Comparison of ENCODE assay signal across 11 cellular contexts in genomic region chr21:41071410-41071809, GRCh38.
A peak's percentile ranks its signal among the peaks of the same experiment; 100 is the strongest.
DNase-seq lines count a peak whose midpoint lies in the region; ATAC-seq and TF ChIP-seq lines count a peak whose summit lies in the region.
"Had no signal": no experiment of that assay in that cellular context is flagged by ENCODE, and none has a peak within 500 bp of the region (broad histone marks: within the 10 kb centered on the region; RNA-seq: fewer than 3 reads in every experiment).

No MANE protein-coding gene starts in this region.

- no peak for ATAC-seq in activated CD8-positive, alpha-beta memory T cell treated with anti-CD3 and anti-CD28 coated beads, Interleukin-2, amount 10 ng/mL, durations not matched to agents 7 days and 5 days
- ATAC-seq: stimulated activated memory B cell treated with anti-CD40 and anti-IgM and Interleukin-4, amounts not matched to agents 10 μg/mL and 1 μg/mL and 100 μg/mL, for 72 hours had no signal

- H3K27ac Mint-ChIP-seq in activated CD8-positive, alpha-beta memory T cell treated with anti-CD3 and anti-CD28 coated beads, Interleukin-2, amount 10 ng/mL, durations not matched to agents 7 days and 5 days: no peak overlapping the region
- H3K27ac Mint-ChIP-seq: activated naive CD4-positive, alpha-beta T cell treated with anti-CD3 and anti-CD28 coated beads, Interleukin-2, amount 10 ng/mL, durations not matched to agents 7 days and 5 days; stimulated activated memory B cell treated with anti-CD40 and anti-IgM and Interleukin-4, amounts not matched to agents 10 μg/mL and 1 μg/mL and 100 μg/mL, for 72 hours had no signal

- peak; percentile 16 for DNase-seq in NCI-H345 (lab: John Stamatoyannopoulos, UW)
- no peak for DNase-seq in NCI-H345 treated with DMSO at 0.1 percent for 48 hours (lab: John Stamatoyannopoulos, UW; ENCODE audit: unreplicated experiment)
- DNase-seq in HFF-Myc (ENCODE audit: extremely low read depth, low read depth): no peak
- DNase-seq in SK-MEL-5 (ENCODE audit: low read depth, low spot score): peak; percentile 44
- peak; percentile 10 for DNase-seq in medulla oblongata (ENCODE audit: extremely low spot score)
- no peak for DNase-seq in activated CD8-positive, alpha-beta memory T cell treated with anti-CD3 and anti-CD28 coated beads, Interleukin-2, amount 10 ng/mL, durations not matched to agents 7 days and 5 days
- DNase-seq in HT-29 (ENCODE audit: low spot score): no peak
- DNase-seq in central memory CD4-positive, alpha-beta T cell: no peak
- DNase-seq: activated naive CD4-positive, alpha-beta T cell treated with anti-CD3 and anti-CD28 coated beads, Interleukin-2, amount 10 ng/mL, durations not matched to agents 7 days and 5 days; T-helper 2 cell had no signal

- peaks cover 2% of the 10 kb centered on the region for H3K4me1 Mint-ChIP-seq in activated CD8-positive, alpha-beta memory T cell treated with anti-CD3 and anti-CD28 coated beads, Interleukin-2, amount 10 ng/mL, durations not matched to agents 7 days and 5 days

- no peaks in the 10 kb centered on the region for H3K9me3 Mint-ChIP-seq in activated CD8-positive, alpha-beta memory T cell treated with anti-CD3 and anti-CD28 coated beads, Interleukin-2, amount 10 ng/mL, durations not matched to agents 7 days and 5 days (ENCODE audit: low read depth)
- H3K9me3 Mint-ChIP-seq: activated naive CD4-positive, alpha-beta T cell treated with anti-CD3 and anti-CD28 coated beads, Interleukin-2, amount 10 ng/mL, durations not matched to agents 7 days and 5 days; stimulated activated memory B cell treated with anti-CD40 and anti-IgM and Interleukin-4, amounts not matched to agents 10 μg/mL and 1 μg/mL and 100 μg/mL, for 72 hours had no signal

- peak; percentile 28 for TF ChIP-seq CTCF in HFF-Myc (IDR thresholded peaks at IDR 0.05; ENCODE audit: low read depth, low read length, missing control alignments)

- H3K4me3 ChIP-seq in HFF-Myc (replicated peaks; ENCODE audit: low read depth, low read length): no peak overlapping the region

- CTCF ChIA-PET in activated CD8-positive, alpha-beta memory T cell treated with anti-CD3 and anti-CD28 coated beads, Interleukin-2, amount 10 ng/mL, durations not matched to agents 7 days and 5 days (lab: Charles Lee): no interaction called here

- H3K36me3 Mint-ChIP-seq in activated CD8-positive, alpha-beta memory T cell treated with anti-CD3 and anti-CD28 coated beads, Interleukin-2, amount 10 ng/mL, durations not matched to agents 7 days and 5 days: no peaks in the 10 kb centered on the region
- H3K36me3 Mint-ChIP-seq: activated naive CD4-positive, alpha-beta T cell treated with anti-CD3 and anti-CD28 coated beads, Interleukin-2, amount 10 ng/mL, durations not matched to agents 7 days and 5 days; stimulated activated memory B cell treated with anti-CD40 and anti-IgM and Interleukin-4, amounts not matched to agents 10 μg/mL and 1 μg/mL and 100 μg/mL, for 72 hours had no signal

- H3K27me3 Mint-ChIP-seq in activated CD8-positive, alpha-beta memory T cell treated with anti-CD3 and anti-CD28 coated beads, Interleukin-2, amount 10 ng/mL, durations not matched to agents 7 days and 5 days: peaks cover 16% of the 10 kb centered on the region

- H3K4me3 Mint-ChIP-seq in activated CD8-positive, alpha-beta memory T cell treated with anti-CD3 and anti-CD28 coated beads, Interleukin-2, amount 10 ng/mL, durations not matched to agents 7 days and 5 days: no peak overlapping the region
- H3K4me3 Mint-ChIP-seq: activated naive CD4-positive, alpha-beta T cell treated with anti-CD3 and anti-CD28 coated beads, Interleukin-2, amount 10 ng/mL, durations not matched to agents 7 days and 5 days; stimulated activated memory B cell treated with anti-CD40 and anti-IgM and Interleukin-4, amounts not matched to agents 10 μg/mL and 1 μg/mL and 100 μg/mL, for 72 hours had no signal

- in situ Hi-C loops in SK-MEL-5 (cut with HindIII; ENCODE audit: low pct_unique_long_range_greater_than_20kb, low sequenced_read_pairs): no loop called here

Comparison
In these comparisons a context has a peak if more than half of its experiments do, and no peak if none do; other contexts are left out.
1. DNase-seq: peak in NCI-H345 (single experiment), SK-MEL-5 (single experiment) and medulla oblongata (single experiment); none in NCI-H345 treated with DMSO at 0.1 percent for 48 hours (single experiment), HFF-Myc (single experiment), activated CD8-positive, alpha-beta memory T cell treated with anti-CD3 and anti-CD28 coated beads, Interleukin-2, amount 10 ng/mL, durations not matched to agents 7 days and 5 days (single experiment), HT-29 (single experiment) and central memory CD4-positive, alpha-beta T cell (single experiment).